9 cellular contexts compared by ENCODE assay signal in genomic region chr14:90513151-90514014, GRCh38.
DNase-seq lines count a peak whose midpoint lies in the region; ATAC-seq and TF ChIP-seq lines count a peak whose summit lies in the region.
"Had no signal": no experiment of that assay in that cellular context is flagged by ENCODE, and none has a peak within 500 bp of the region (broad histone marks: within the 10 kb centered on the region; RNA-seq: fewer than 3 reads in every experiment).

No MANE protein-coding gene starts in this region.

- H4K20me1 ChIP-seq in BLaER1: no peaks in the 10 kb centered on the region

- H3K4me1 ChIP-seq in BLaER1 (peaks cover 73% of the 10 kb centered on the region), mesodermal cell (ENCODE audit: control insufficient read depth, insufficient read depth, low read length, poor library complexity, severe bottlenecking) (peaks cover 3% of the 10 kb centered on the region)

- no peak for ATAC-seq in HG02623 (IDR thresholded peaks at IDR 0.05; ENCODE audit: unreplicated experiment)
- no peak for ATAC-seq in GM21360 (IDR thresholded peaks at IDR 0.05; ENCODE audit: unreplicated experiment)
- ATAC-seq in GM19397 (IDR thresholded peaks at IDR 0.05; ENCODE audit: unreplicated experiment): no peak

- no peaks in the 10 kb centered on the region for H3K27me3 ChIP-seq in BLaER1

- H3K36me3 ChIP-seq in BLaER1: no peaks in the 10 kb centered on the region
- no peaks in the 10 kb centered on the region for H3K36me3 ChIP-seq in mesodermal cell (ENCODE audit: control insufficient read depth, insufficient read depth, low read length)
- H3K36me3 ChIP-seq: thoracic aorta had no signal

- peak overlapping the region; percentile 82 for H3K27ac ChIP-seq in BLaER1
- peak overlapping the region; percentile 27 to 28 for H3K27ac ChIP-seq in coronary artery
- peak overlapping the region; percentile 69 for H3K27ac ChIP-seq in mesodermal cell (ENCODE audit: low read depth, low read length, severe bottlenecking)

- no peaks in the 10 kb centered on the region for H3K9me3 ChIP-seq in BLaER1
- no peaks in the 10 kb centered on the region for H3K9me3 ChIP-seq in mesodermal cell (ENCODE audit: control insufficient read depth, low read length)
- H3K9me3 ChIP-seq: thoracic aorta had no signal

- peak overlapping the region; percentile 76; the same call in 1 of the 2 replicates for H3K9ac ChIP-seq in BLaER1

- H3K4me2 ChIP-seq in BLaER1: peak overlapping the region; percentile 85

- H3K4me3 ChIP-seq in BLaER1: no peak overlapping the region
- no peak overlapping the region for H3K4me3 ChIP-seq in coronary artery
- H3K4me3 ChIP-seq in mesodermal cell (ENCODE audit: extremely low read depth, insufficient read depth, low read length, poor library complexity, severe bottlenecking): no peak overlapping the region
- H3K4me3 ChIP-seq: thoracic aorta had no signal

- DNase-seq in NCI-H2029 (lab: John Stamatoyannopoulos, UW) (peak; percentile 80), coronary artery (ENCODE audit: low spot score) (no peak), SW 1271 (lab: John Stamatoyannopoulos, UW) (no peak)

- no peak for TF ChIP-seq CTCF in coronary artery (IDR thresholded peaks at IDR 0.05)

- WGBS in mesodermal cell (ENCODE audit: insufficient coverage in 2 of 2), 2 experiments: 75% methylated on average over 14 to 15 of the region's 16 CpGs

Comparison
In these comparisons a context has a peak if more than half of its experiments do, and no peak if none do; other contexts are left out.
1. H3K27ac ChIP-seq: peak in every context shown above with its lines; median percentile 82 in BLaER1; 69 in mesodermal cell; 28 in coronary artery.